In the genomic region with DNA sequence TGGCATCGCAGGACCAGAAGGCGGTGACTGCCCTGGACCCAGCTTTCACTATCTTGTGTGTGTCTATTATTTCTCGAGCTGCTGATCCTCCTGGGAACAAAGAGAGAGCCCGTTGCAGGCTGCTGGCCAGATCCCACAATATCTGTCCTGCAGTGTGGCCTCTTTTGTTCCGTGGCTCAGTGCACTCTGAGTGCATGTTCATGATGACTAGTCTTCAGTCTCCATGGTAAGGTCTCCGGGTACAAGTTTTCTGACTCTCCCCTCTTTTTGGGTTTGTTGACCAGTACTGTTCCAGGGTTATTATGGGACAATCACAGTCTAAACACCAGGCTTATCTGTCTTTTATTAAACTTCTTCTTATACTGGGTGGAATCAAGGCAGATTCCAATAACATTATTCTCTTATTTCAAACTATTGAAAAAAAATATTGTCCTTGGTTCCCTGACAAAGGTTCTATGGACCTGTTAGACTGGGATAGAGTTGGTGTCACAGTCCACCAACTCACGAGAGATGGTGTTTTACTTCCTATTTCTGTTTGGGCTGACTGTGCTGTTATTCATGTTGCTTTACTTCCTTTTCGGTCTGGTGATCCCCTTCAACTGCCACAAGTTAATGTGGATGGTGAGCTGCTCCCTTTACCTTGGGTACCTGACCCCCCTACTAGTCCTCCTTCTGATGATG, we compare ENCODE assay signal across 14 cellular contexts.
"Had no signal": no experiment of that assay in that cellular context is flagged by ENCODE, and none has a peak within 500 bp of the region (broad histone marks: within the 10 kb centered on the region; RNA-seq: fewer than 3 reads in every experiment).

No MANE protein-coding gene starts in this region.

- H3K79me2 ChIP-seq: parathyroid adenoma had no signal

- H2AFZ ChIP-seq: parathyroid adenoma had no signal

- H3K27ac ChIP-seq: parathyroid adenoma, spleen, tibial artery had no signal

- DNase-seq: activated CD4-positive, alpha-beta T cell treated with anti-CD3 and anti-CD28 coated beads, Interleukin-2, amount 10 ng/mL, durations not matched to agents 7 days and 5 days; activated gamma-delta T cell; activated T-cell treated with anti-CD3 and anti-CD28 coated beads, Interleukin-2, amount 50 U/mL, for 72 hours; effector CD4-positive, alpha-beta T cell; lower lobe of right lung; natural killer cell; spleen; stimulated activated CD8-positive, alpha-beta memory T cell treated with anti-CD3 and anti-CD28 coated beads, Interleukin-4, amount 100 ng/mL, for 48 hours; stimulated activated naive CD4-positive, alpha-beta T cell; substantia nigra; T-helper 1 cell; T-helper 9 cell; tibial artery had no signal

- H3K36me3 ChIP-seq: lower lobe of right lung, spleen, tibial artery had no signal

- H3K4me1 ChIP-seq: lower lobe of right lung, parathyroid adenoma, spleen, tibial artery had no signal

- H3K27me3 ChIP-seq: spleen, tibial artery had no signal

- ATAC-seq: activated T-cell treated with anti-CD3 and anti-CD28 coated beads, Interleukin-2, amount 50 U/mL, for 72 hours; natural killer cell had no signal

- H3K4me3 ChIP-seq: lower lobe of right lung, spleen, tibial artery had no signal

- H3K9me3 ChIP-seq: lower lobe of right lung, tibial artery had no signal

- H3K9ac ChIP-seq: parathyroid adenoma had no signal
